Comparison of ENCODE assay signal across 8 cellular contexts in genomic region chr19:19539738-19540703, GRCh38. TPM values are rescaled to one million over a fixed set of nuclear protein-coding genes. Genes with fewer than 3 reads are reported as not detected.
DNase-seq lines count a peak whose midpoint lies in the region; ATAC-seq and TF ChIP-seq lines count a peak whose summit lies in the region.

No MANE protein-coding gene starts in this region.

- peak; percentile 84 for DNase-seq in GM13976 (ENCODE audit: low spot score)
- DNase-seq in activated CD4-positive, alpha-beta T cell treated with anti-CD3 and anti-CD28 coated beads for 24 hours (ENCODE audit: low read depth in 2 of 2) = peak; percentile 49 to 72
- DNase-seq in coronary artery (ENCODE audit: low spot score) = no peak
- DNase-seq in mucosa of gallbladder (ENCODE audit: low spot score) = peak; percentile 79
- DNase-seq in stimulated activated naive CD4-positive, alpha-beta T cell treated with Interleukin-2 at 50 U/mL for 16 hours (lab: John Stamatoyannopoulos, UW) = peak; percentile 61
- no peak for DNase-seq in NOMO-1 treated with DMSO at 0.1 percent for 48 hours (lab: John Stamatoyannopoulos, UW; ENCODE audit: unreplicated experiment)

- ATAC-seq in GM21447 (IDR thresholded peaks at IDR 0.05; ENCODE audit: unreplicated experiment) (no peak), GM21619 (IDR thresholded peaks at IDR 0.05; ENCODE audit: unreplicated experiment) (no peak)

- in situ Hi-C loops in GM13976 (cut with MboI; ENCODE audit: low sequenced_read_pairs, unreplicated experiment) = loop anchor here (5.0 to 25.0 kb wide), 3 partner anchors 102 to 747 kb away; partner anchors contain the start of gene GMIP

- peak overlapping the region; percentile 57 for H3K4me3 ChIP-seq in coronary artery

- H3K27ac ChIP-seq in coronary artery = no peak overlapping the region

- no peak for TF ChIP-seq CTCF in GM13976 (IDR thresholded peaks at IDR 0.05; ENCODE audit: borderline replicate concordance, control extremely low read depth, extremely low read depth, insufficient read depth, missing control alignments)
- no peak for TF ChIP-seq CTCF in coronary artery (IDR thresholded peaks at IDR 0.05)

RNA-seq across cellular contexts. Expression of gene CILP2, which starts 2.0 kb away (rescaled TPM):
- total RNA-seq in mucosa of gallbladder = 0.26 TPM

RNA-seq across cellular contexts. Expression of gene YJEFN3, which starts 11.3 kb away (rescaled TPM):
- 8.9 TPM for total RNA-seq in mucosa of gallbladder

RNA-seq across cellular contexts. Expression of gene NDUFA13, which starts 24.0 kb away (rescaled TPM):
- total RNA-seq in mucosa of gallbladder = 376 TPM

RNA-seq across cellular contexts. Expression of gene TSSK6, which starts 24.7 kb away (rescaled TPM):
- 3.3 TPM for total RNA-seq in mucosa of gallbladder

Comparison
In these comparisons a context has a peak if more than half of its experiments do, and no peak if none do; other contexts are left out.
1. DNase-seq: peak in GM13976 (single experiment), activated CD4-positive, alpha-beta T cell treated with anti-CD3 and anti-CD28 coated beads for 24 hours (2 of 2), mucosa of gallbladder (single experiment) and stimulated activated naive CD4-positive, alpha-beta T cell treated with Interleukin-2 at 50 U/mL for 16 hours (single experiment); none in coronary artery (single experiment) and NOMO-1 treated with DMSO at 0.1 percent for 48 hours (single experiment).